ENCODE assay signal across 12 cellular contexts in genomic region chr16:68436581-68436980, GRCh38. TPM values are rescaled to one million over a fixed set of nuclear protein-coding genes. Genes with fewer than 3 reads are reported as not detected.
A peak's percentile ranks its signal among the peaks of the same experiment; 100 is the strongest.
DNase-seq lines count a peak whose midpoint lies in the region; ATAC-seq and TF ChIP-seq lines count a peak whose summit lies in the region.
"Had no signal": no experiment of that assay in that cellular context is flagged by ENCODE, and none has a peak within 500 bp of the region (broad histone marks: within the 10 kb centered on the region; RNA-seq: fewer than 3 reads in every experiment).

No MANE protein-coding gene starts in this region.

- no peak for TF ChIP-seq POLR2A in transverse colon (IDR thresholded peaks at IDR 0.05)
- no peak for TF ChIP-seq POLR2A in vagina (IDR thresholded peaks at IDR 0.05)

- in situ Hi-C loops in transverse colon (cut with MboI; ENCODE audit: low pct_ligation_motif_present in 1 of 4, low pct_unique_long_range_greater_than_20kb in 1 of 4, low sequenced_read_pairs in 3 of 4) = no loop called here

- intact Hi-C loops in activated CD8-positive, alpha-beta T cell treated with anti-CD3 and anti-CD28 coated beads for 36 hours (cut with micrococcal nuclease) = no loop called here
- intact Hi-C loops in transverse colon (cut with DNase I; ENCODE audit: low total_unique reads) = no loop called here
- intact Hi-C loops in vagina (cut with DNase I) = no loop called here

- peaks cover 4% of the 10 kb centered on the region for H3K9me3 Mint-ChIP-seq in activated CD8-positive, alpha-beta T cell treated with anti-CD3 and anti-CD28 coated beads for 36 hours
- H3K9me3 Mint-ChIP-seq in activated CD8-positive, alpha-beta T cell treated with anti-CD3 and anti-CD28 coated beads, Interleukin-2, amount 10 ng/mL, durations not matched to agents 7 days and 5 days (ENCODE audit: insufficient read depth) = peaks cover 6% of the 10 kb centered on the region

- peak; percentile 56 for TF ChIP-seq CTCF in activated CD8-positive, alpha-beta T cell treated with anti-CD3 and anti-CD28 coated beads for 36 hours (IDR thresholded peaks at IDR 0.05)
- TF ChIP-seq CTCF in choroid plexus epithelial cell (conservative IDR thresholded peaks at IDR 0.05; ENCODE audit: low read depth, low read length) = peak; percentile 39
- peak in 3 of 5 experiments; percentile 14 to 21 (median 21) for TF ChIP-seq CTCF in transverse colon (IDR thresholded peaks at IDR 0.05)
- no peak for TF ChIP-seq CTCF in vagina (IDR thresholded peaks at IDR 0.05)

- H3K27me3 Mint-ChIP-seq in activated CD8-positive, alpha-beta T cell treated with anti-CD3 and anti-CD28 coated beads for 36 hours = no peaks in the 10 kb centered on the region
- peaks cover 36% of the 10 kb centered on the region for H3K27me3 Mint-ChIP-seq in activated CD8-positive, alpha-beta T cell treated with anti-CD3 and anti-CD28 coated beads, Interleukin-2, amount 10 ng/mL, durations not matched to agents 7 days and 5 days (ENCODE audit: low read depth)

- WGBS in transverse colon (ENCODE audit: low coverage in 1 of 2), 2 donors = 72 to 88% methylated on average over 4 of the region's 4 CpGs

- DNase-seq in activated CD8-positive, alpha-beta T cell treated with anti-CD3 and anti-CD28 coated beads for 36 hours = peak; percentile 35
- no peak for DNase-seq in activated CD8-positive, alpha-beta T cell treated with anti-CD3 and anti-CD28 coated beads, Interleukin-2, amount 10 ng/mL, durations not matched to agents 7 days and 5 days
- DNase-seq in NAMALWA (ENCODE audit: low spot score) (peak; percentile 59), choroid plexus epithelial cell (ENCODE audit: low read depth) (no peak), transverse colon (no peak), kidney tubule cell (ENCODE audit: low spot score) (no peak), vagina (ENCODE audit: extremely low spot score in 2 of 2) (no peak)
- DNase-seq: IMR-90, kidney glomerular epithelial cell had no signal

- H3K4me3 ChIP-seq in choroid plexus epithelial cell (ENCODE audit: low read depth, low read length) (no peak overlapping the region), transverse colon (no peak overlapping the region), vagina (no peak overlapping the region)

- H3K4me3 Mint-ChIP-seq in activated CD8-positive, alpha-beta T cell treated with anti-CD3 and anti-CD28 coated beads for 36 hours = no peak overlapping the region
- no peak overlapping the region for H3K4me3 Mint-ChIP-seq in activated CD8-positive, alpha-beta T cell treated with anti-CD3 and anti-CD28 coated beads, Interleukin-2, amount 10 ng/mL, durations not matched to agents 7 days and 5 days

- CTCF ChIA-PET in activated CD8-positive, alpha-beta T cell treated with anti-CD3 and anti-CD28 coated beads for 36 hours (lab: Charles Lee) = interaction anchor here (0.7 to 1.0 kb wide), 2 partner anchors 17 to 55 kb away, joined by 3 read pairs; no protein-coding TSS in a partner anchor
- CTCF ChIA-PET in activated CD8-positive, alpha-beta T cell treated with anti-CD3 and anti-CD28 coated beads, Interleukin-2, amount 10 ng/mL, durations not matched to agents 7 days and 5 days (lab: Charles Lee) = interaction anchor here (0.7 kb wide), 1 partner anchor 68 kb away, joined by 3 read pairs; no protein-coding TSS in a partner anchor

- POLR2A ChIA-PET in activated CD8-positive, alpha-beta T cell treated with anti-CD3 and anti-CD28 coated beads for 36 hours (lab: Charles Lee) = no interaction called here
- POLR2A ChIA-PET in activated CD8-positive, alpha-beta T cell treated with anti-CD3 and anti-CD28 coated beads, Interleukin-2, amount 10 ng/mL, durations not matched to agents 7 days and 5 days (lab: Charles Lee) = no interaction called here

- H3K36me3 ChIP-seq in transverse colon (no peaks in the 10 kb centered on the region), vagina (no peaks in the 10 kb centered on the region)
- H3K36me3 ChIP-seq: neutrophil had no signal

- H3K27ac ChIP-seq in transverse colon = no peak overlapping the region
- H3K27ac ChIP-seq in vagina = no peak overlapping the region
- H3K27ac ChIP-seq: epithelial cell of prostate, neutrophil had no signal

- no peak for ATAC-seq in activated CD8-positive, alpha-beta T cell treated with anti-CD3 and anti-CD28 coated beads for 36 hours
- no peak for ATAC-seq in activated CD8-positive, alpha-beta T cell treated with anti-CD3 and anti-CD28 coated beads, Interleukin-2, amount 10 ng/mL, durations not matched to agents 7 days and 5 days
- no peak for ATAC-seq in GM18858 (IDR thresholded peaks at IDR 0.05; ENCODE audit: unreplicated experiment)

- peaks cover 4% of the 10 kb centered on the region for H3K27me3 ChIP-seq in transverse colon
- H3K27me3 ChIP-seq in vagina = no peaks in the 10 kb centered on the region

- no peaks in the 10 kb centered on the region for H3K36me3 Mint-ChIP-seq in activated CD8-positive, alpha-beta T cell treated with anti-CD3 and anti-CD28 coated beads for 36 hours (ENCODE audit: low read depth)
- H3K36me3 Mint-ChIP-seq in activated CD8-positive, alpha-beta T cell treated with anti-CD3 and anti-CD28 coated beads, Interleukin-2, amount 10 ng/mL, durations not matched to agents 7 days and 5 days (ENCODE audit: low read depth) = no peaks in the 10 kb centered on the region

- H3K27ac Mint-ChIP-seq in activated CD8-positive, alpha-beta T cell treated with anti-CD3 and anti-CD28 coated beads for 36 hours = no peak overlapping the region
- H3K27ac Mint-ChIP-seq in activated CD8-positive, alpha-beta T cell treated with anti-CD3 and anti-CD28 coated beads, Interleukin-2, amount 10 ng/mL, durations not matched to agents 7 days and 5 days = no peak overlapping the region

- H3K4me1 ChIP-seq in transverse colon = peaks cover 0 to 22% (median 13%) of the 10 kb centered on the region in 4 donors
- H3K4me1 ChIP-seq in vagina = no peaks in the 10 kb centered on the region

- peaks cover 7% of the 10 kb centered on the region for H3K4me1 Mint-ChIP-seq in activated CD8-positive, alpha-beta T cell treated with anti-CD3 and anti-CD28 coated beads for 36 hours (ENCODE audit: low read depth)
- peaks cover 13% of the 10 kb centered on the region for H3K4me1 Mint-ChIP-seq in activated CD8-positive, alpha-beta T cell treated with anti-CD3 and anti-CD28 coated beads, Interleukin-2, amount 10 ng/mL, durations not matched to agents 7 days and 5 days (ENCODE audit: low read depth)

- no peaks in the 10 kb centered on the region for H3K9me3 ChIP-seq in transverse colon
- H3K9me3 ChIP-seq in vagina = no peaks in the 10 kb centered on the region
- H3K9me3 ChIP-seq: neutrophil had no signal

- TF ChIP-seq EP300 in transverse colon (IDR thresholded peaks at IDR 0.05; ENCODE audit: low read depth) = no peak

RNA-seq across cellular contexts. Expression of gene SMPD3, which starts 11.7 kb away (rescaled TPM):
- total RNA-seq in activated CD8-positive, alpha-beta T cell treated with anti-CD3 and anti-CD28 coated beads for 36 hours = under 1 TPM; 0.16 to 0.63 TPM
- 10 to 100 TPM; 11.1 to 12.0 TPM for total RNA-seq in activated CD8-positive, alpha-beta T cell treated with anti-CD3 and anti-CD28 coated beads, Interleukin-2, amount 10 ng/mL, durations not matched to agents 7 days and 5 days
- total RNA-seq in transverse colon = 100 to 1,000 TPM in 1 of 4 donors, 10 to 100 TPM in 3; 51.1 to 168 (median 68.9) TPM
- 3.4 TPM for total RNA-seq in vagina
- total RNA-seq: IMR-90 had no signal

Comparison
In these comparisons a context has a peak if more than half of its experiments do, and no peak if none do; other contexts are left out.
1. DNase-seq: peak in activated CD8-positive, alpha-beta T cell treated with anti-CD3 and anti-CD28 coated beads for 36 hours (single experiment) and NAMALWA (single experiment); none in activated CD8-positive, alpha-beta T cell treated with anti-CD3 and anti-CD28 coated beads, Interleukin-2, amount 10 ng/mL, durations not matched to agents 7 days and 5 days (single experiment), choroid plexus epithelial cell (single experiment), transverse colon (single experiment), kidney tubule cell (single experiment) and vagina (0 of 2).
2. CTCF ChIP-seq: peak in activated CD8-positive, alpha-beta T cell treated with anti-CD3 and anti-CD28 coated beads for 36 hours (single experiment), choroid plexus epithelial cell (single experiment) and transverse colon (3 of 5); none in vagina (0 of 3).
3. RNA of gene SMPD3, which starts 11.7 kb away (total RNA-seq): 51.1 to 168 TPM in transverse colon; 11.1 to 12.0 TPM in activated CD8-positive, alpha-beta T cell treated with anti-CD3 and anti-CD28 coated beads, Interleukin-2, amount 10 ng/mL, durations not matched to agents 7 days and 5 days, 3.4 TPM in vagina (single experiment) and 0.16 to 0.63 TPM in activated CD8-positive, alpha-beta T cell treated with anti-CD3 and anti-CD28 coated beads for 36 hours; every median in the first group is over 4 times any median in the second.